10 cellular contexts compared by ENCODE assay signal in the genomic region with DNA sequence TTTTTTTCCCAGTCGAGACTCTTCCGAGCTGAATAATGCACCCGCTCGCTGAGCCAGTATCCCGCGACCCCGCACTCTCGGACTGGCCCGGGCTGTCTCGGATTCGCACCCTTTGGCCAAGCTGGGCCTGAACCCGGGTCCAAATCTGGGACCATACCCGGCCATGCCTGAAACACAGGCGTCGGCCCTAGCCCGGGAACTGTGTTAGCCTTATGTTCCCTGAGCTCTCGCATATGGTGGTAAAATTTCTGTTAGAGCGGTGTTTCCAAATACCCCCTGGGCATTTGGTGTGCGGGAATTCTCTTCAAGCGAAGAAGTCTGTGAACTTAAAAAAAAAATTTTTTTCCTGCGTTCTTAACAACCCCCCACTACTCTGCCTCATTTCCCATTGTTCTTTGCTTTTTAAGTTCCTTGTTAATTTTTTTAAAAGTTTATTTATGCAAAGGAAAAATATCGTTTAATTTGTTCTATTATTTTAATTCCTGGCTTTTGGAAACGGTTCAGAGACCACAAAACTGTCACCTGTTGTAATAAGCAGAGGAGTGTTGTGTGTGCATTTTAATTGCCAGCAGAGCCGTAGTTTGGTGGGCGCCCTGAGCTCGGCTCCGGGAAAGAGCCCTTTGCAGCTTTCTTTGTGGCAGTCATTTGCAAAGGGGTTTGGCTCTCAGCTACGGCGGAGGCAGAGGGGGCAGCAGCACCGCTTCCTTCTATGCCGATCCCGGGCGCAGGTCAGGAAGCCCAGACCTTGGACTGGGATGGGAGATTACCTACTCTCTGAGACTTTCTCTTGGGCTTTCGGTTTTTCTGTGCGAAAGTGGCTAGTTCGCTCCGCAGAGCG. TPM values are rescaled to one million over a fixed set of nuclear protein-coding genes. Genes with fewer than 3 reads are reported as not detected.
DNase-seq lines count a peak whose midpoint lies in the region; ATAC-seq, FAIRE-seq and TF ChIP-seq lines count a peak whose summit lies in the region.
"Had no signal": no experiment of that assay in that cellular context is flagged by ENCODE, and none has a peak within 500 bp of the region (broad histone marks: within the 10 kb centered on the region; RNA-seq: fewer than 3 reads in every experiment).

No MANE protein-coding gene starts in this region.

- no peak for FAIRE-seq in HepG2 (lab: Jason Lieb, UNC)

- peaks cover 14% of the 10 kb centered on the region for H3K27me3 Mint-ChIP-seq in activated naive CD8-positive, alpha-beta T cell

- CTCF ChIA-PET in HepG2 (lab: Yijun Ruan, JAX; ENCODE audit: low intra/inter-chr PET ratio, low total read pairs) = no interaction called here

- TF ChIP-seq CTCF in HepG2 (CRISPR knock-in tag; IDR thresholded peaks at IDR 0.05) (no peak), right lobe of liver (IDR thresholded peaks at IDR 0.05) (no peak), lower lobe of right lung (IDR thresholded peaks at IDR 0.05) (no peak), tibial nerve (IDR thresholded peaks at IDR 0.05) (no peak), upper lobe of right lung (IDR thresholded peaks at IDR 0.05) (no peak)

- in situ Hi-C loops in HepG2 (cut with HindIII; ENCODE audit: extremely low pct_ligation_motif_present, low pct_unique_long_range_greater_than_20kb) = no loop called here

- peak; percentile 11 for DNase-seq in HepG2 (ENCODE audit: low spot score)
- no peak for DNase-seq in right lobe of liver
- no peak for DNase-seq in lower lobe of right lung
- no peak for DNase-seq in tibial nerve (ENCODE audit: low spot score in 2 of 2)
- no peak for DNase-seq in cerebellar nuclear complex (lab: John Stamatoyannopoulos, UW)
- DNase-seq in kidney glomerular epithelial cell (lab: John Stamatoyannopoulos, UW) = no peak
- DNase-seq in upper lobe of right lung = no peak
- DNase-seq: NCI-H1436 had no signal

- no peak for TF ChIP-seq EP300 in HepG2 (IDR thresholded peaks at IDR 0.05; ENCODE audit: low read depth in 2 of 2, low read length in 2 of 2)
- no peak for TF ChIP-seq EP300 in HepG2 (CRISPR knock-in tag; IDR thresholded peaks at IDR 0.05; ENCODE audit: borderline replicate concordance)
- no peak for TF ChIP-seq EP300 in tibial nerve (IDR thresholded peaks at IDR 0.05)

- no peak overlapping the region for H2AFZ ChIP-seq in HepG2 (ENCODE audit: low read length)

- H3K4me1 ChIP-seq in HepG2 (ENCODE audit: insufficient read depth, low read length) (peaks cover 36% of the 10 kb centered on the region), right lobe of liver (peaks cover 0 to 27% (median 6%) of the 10 kb centered on the region in 4 donors), lower lobe of right lung (peaks cover 44% of the 10 kb centered on the region), tibial nerve (peaks cover 0 to 52% (median 25%) of the 10 kb centered on the region in 4 donors), upper lobe of right lung (peaks cover 26% of the 10 kb centered on the region)

- H3K4me2 ChIP-seq in HepG2 (ENCODE audit: low read depth, low read length) = peak overlapping the region; percentile 55

- H3K4me3 ChIP-seq in HepG2 (replicated peaks in 1 of 3; ENCODE audit: insufficient read depth in 1 of 3, low read depth in 2 of 3, low read length in 3 of 3) (peak overlapping the region in 2 of 3 experiments; percentile 11 to 16; a peak in 3 of 6 replicates), right lobe of liver (no peak overlapping the region), lower lobe of right lung (peak overlapping the region; percentile 12), tibial nerve (peak overlapping the region; percentile 31 to 69 (median 46)), upper lobe of right lung (no peak overlapping the region)

- peaks cover 29% of the 10 kb centered on the region for H3K4me1 Mint-ChIP-seq in activated naive CD8-positive, alpha-beta T cell (ENCODE audit: low read depth)

- peaks cover 3% of the 10 kb centered on the region for H4K20me1 ChIP-seq in HepG2 (ENCODE audit: insufficient read depth, low read length)

- intact Hi-C loops in HepG2 (cut with micrococcal nuclease; ENCODE audit: unreplicated experiment) (no loop called here), right lobe of liver (cut with DNase I) (no loop called here), lower lobe of right lung (cut with DNase I) (no loop called here), upper lobe of right lung (cut with DNase I) (no loop called here)

- 63% methylated on average over 38 of the region's 38 CpGs for WGBS in HepG2 (ENCODE audit: low lambda C conversion rate)
- 3% methylated on average over 35 of the region's 38 CpGs for WGBS in right lobe of liver (ENCODE audit: insufficient coverage, low coverage, low lambda C conversion rate, missing lambda C conversion rate)
- WGBS in tibial nerve, 2 donors = 14 to 16% methylated on average over 38 of the region's 38 CpGs

- no TSS peak for BruUV-seq in HepG2 (replicated peaks; lab: Mats Ljungman, UMichigan)

- no peak for TF ChIP-seq POLR2A in HepG2 (IDR thresholded peaks at IDR 0.05; ENCODE audit: insufficient read depth in 1 of 2, low read depth in 2 of 2, low read length in 2 of 2)
- TF ChIP-seq POLR2A in right lobe of liver (IDR thresholded peaks at IDR 0.05) = no peak
- no peak for TF ChIP-seq POLR2A in tibial nerve (IDR thresholded peaks at IDR 0.05)

- H3K27ac Mint-ChIP-seq in activated naive CD8-positive, alpha-beta T cell = no peak overlapping the region

- no peak overlapping the region for H3K27ac ChIP-seq in HepG2 (ENCODE audit: extremely low read length, insufficient read depth, low read length)
- no peak overlapping the region for H3K27ac ChIP-seq in right lobe of liver
- no peak overlapping the region for H3K27ac ChIP-seq in lower lobe of right lung
- peak overlapping the region in 2 of 4 donors; percentile 58 to 81 for H3K27ac ChIP-seq in tibial nerve
- H3K27ac ChIP-seq in upper lobe of right lung = no peak overlapping the region

- H3K9me3 ChIP-seq in HepG2 (ENCODE audit: low read length) = no peaks in the 10 kb centered on the region
- H3K9me3 ChIP-seq in right lobe of liver = no peaks in the 10 kb centered on the region
- no peaks in the 10 kb centered on the region for H3K9me3 ChIP-seq in lower lobe of right lung
- no peaks in the 10 kb centered on the region for H3K9me3 ChIP-seq in tibial nerve
- no peaks in the 10 kb centered on the region for H3K9me3 ChIP-seq in upper lobe of right lung
- H3K9me3 ChIP-seq: Caco-2 had no signal

- H3K79me2 ChIP-seq in HepG2 (ENCODE audit: insufficient read depth, low read length) = peaks cover 29% of the 10 kb centered on the region

- TF ChIP-seq RAD21 in HepG2 (CRISPR knock-in tag; IDR thresholded peaks at IDR 0.05) = no peak

- H3K9ac ChIP-seq in HepG2 (ENCODE audit: insufficient read depth, low read depth, low read length) = no peak overlapping the region

- POLR2A ChIA-PET in HepG2 (lab: Yijun Ruan, JAX) = no interaction called here

- H3K9me3 Mint-ChIP-seq in activated naive CD8-positive, alpha-beta T cell (ENCODE audit: low read depth) = no peaks in the 10 kb centered on the region

- peaks cover 5 to 7% of the 10 kb centered on the region in 2 experiments; a peak in 3 of 5 replicates for H3K36me3 ChIP-seq in HepG2 (replicated peaks in 1 of 2; ENCODE audit: control insufficient read depth in 1 of 2, insufficient read depth in 2 of 2, low read length in 2 of 2)
- no peaks in the 10 kb centered on the region for H3K36me3 ChIP-seq in right lobe of liver
- H3K36me3 ChIP-seq in lower lobe of right lung = no peaks in the 10 kb centered on the region
- peaks cover 0 to 8% (median 0%) of the 10 kb centered on the region in 3 donors for H3K36me3 ChIP-seq in tibial nerve
- H3K36me3 ChIP-seq in upper lobe of right lung = no peaks in the 10 kb centered on the region

- peak overlapping the region; percentile 71 for H3K4me3 Mint-ChIP-seq in activated naive CD8-positive, alpha-beta T cell

- peaks cover 0 to 25% of the 10 kb centered on the region in 2 experiments; a peak in 1 of 5 replicates for H3K27me3 ChIP-seq in HepG2 (ENCODE audit: control insufficient read depth in 1 of 2, insufficient read depth in 2 of 2, low read length in 2 of 2)
- peaks cover 26 to 55% of the 10 kb centered on the region in 2 donors for H3K27me3 ChIP-seq in right lobe of liver
- H3K27me3 ChIP-seq in lower lobe of right lung (ENCODE audit: low read depth) = peaks cover 100% of the 10 kb centered on the region
- H3K27me3 ChIP-seq in tibial nerve = peaks cover 6 to 99% of the 10 kb centered on the region in 2 donors
- H3K27me3 ChIP-seq in upper lobe of right lung = peaks cover 91% of the 10 kb centered on the region

- ATAC-seq in HepG2 (no peak), right lobe of liver (no peak), lower lobe of right lung (no peak), upper lobe of right lung (no peak)

- no peaks in the 10 kb centered on the region for H3K36me3 Mint-ChIP-seq in activated naive CD8-positive, alpha-beta T cell

RNA-seq across cellular contexts. Expression of a gene that starts 3.3 kb away (rescaled TPM):
- total RNA-seq in HepG2 (2016; rRNA removed; fragmentation: Illumina TruSeq; extraction: Trizol) (52.4 and 72.1 TPM in 2 replicates), right lobe of liver (10 to 100 TPM; 19.2 to 57.9 (median 23.0) TPM), lower lobe of right lung (72.5 TPM), tibial nerve (100 to 1,000 TPM; 110 to 151 (median 114) TPM), upper lobe of right lung (72.6 TPM)
- 22.8 and 23.7 TPM in 2 replicates for total RNA-seq in HepG2 (2016; cell fraction: cytosol; rRNA removed; fragmentation: Illumina TruSeq; extraction: Trizol; ENCODE audit: low read depth)
- 47.5 and 68.7 TPM in 2 replicates for total RNA-seq in HepG2 (2016; cell fraction: insoluble cytoplasmic fraction; rRNA removed; fragmentation: Illumina TruSeq; extraction: Trizol)
- total RNA-seq in HepG2 (2016; cell fraction: membrane; rRNA removed; fragmentation: Illumina TruSeq; extraction: Trizol) = 52.8 and 60.2 TPM in 2 replicates
- 35.2 and 42.6 TPM in 2 replicates for total RNA-seq in HepG2 (2016; cell fraction: nucleus; rRNA removed; fragmentation: Illumina TruSeq; extraction: Trizol)
- 48.2 and 67.9 TPM in 2 replicates for polyA plus RNA-seq in HepG2 (2011; rRNA removed)
- polyA plus RNA-seq in HepG2 (2011; cell fraction: cytosol; rRNA removed) = 66.3 and 73.5 TPM in 2 replicates
- polyA plus RNA-seq in HepG2 (2011; cell fraction: nucleus; rRNA removed) = 128 and 130 TPM in 2 replicates
- 78.4 and 79.8 TPM in 2 replicates for polyA plus RNA-seq in HepG2 (2012)
- 28.1 and 30.5 TPM in 2 replicates for polyA plus RNA-seq in HepG2 (2016; cell fraction: cytosol; fragmentation: Illumina TruSeq; extraction: Trizol; ENCODE audit: low read depth)
- 61.3 and 65.3 TPM in 2 replicates for polyA plus RNA-seq in HepG2 (2016; cell fraction: insoluble cytoplasmic fraction; fragmentation: Illumina TruSeq; extraction: Trizol; ENCODE audit: low read depth)
- 51.8 and 52.7 TPM in 2 replicates for polyA plus RNA-seq in HepG2 (2016; cell fraction: membrane; fragmentation: Illumina TruSeq; extraction: Trizol; ENCODE audit: low read depth)
- 73.3 and 76.8 TPM in 2 replicates for polyA plus RNA-seq in HepG2 (2016; cell fraction: nucleus; fragmentation: Illumina TruSeq; extraction: Trizol; ENCODE audit: insufficient read depth, low read depth)
- polyA minus RNA-seq in HepG2 (2011; rRNA and poly(A)+ RNA removed; ENCODE audit: low replicate concordance) = 59.9 and 60.3 TPM in 2 replicates
- 18.7 and 19.3 TPM in 2 replicates for polyA minus RNA-seq in HepG2 (2011; cell fraction: cytosol; rRNA and poly(A)+ RNA removed)
- polyA minus RNA-seq in HepG2 (2011; cell fraction: nucleus; rRNA and poly(A)+ RNA removed) = 52.9 and 55.6 TPM in 2 replicates

RNA-seq across cellular contexts. Expression of a gene that starts 53.3 kb away (rescaled TPM):
- total RNA-seq in HepG2 (2016; rRNA removed; fragmentation: Illumina TruSeq; extraction: Trizol) = 35.9 and 40.3 TPM in 2 replicates
- 56.7 and 66.6 TPM in 2 replicates for total RNA-seq in HepG2 (2016; cell fraction: cytosol; rRNA removed; fragmentation: Illumina TruSeq; extraction: Trizol; ENCODE audit: low read depth)
- total RNA-seq in HepG2 (2016; cell fraction: insoluble cytoplasmic fraction; rRNA removed; fragmentation: Illumina TruSeq; extraction: Trizol) = 34.0 and 36.1 TPM in 2 replicates
- 50.1 and 65.3 TPM in 2 replicates for total RNA-seq in HepG2 (2016; cell fraction: membrane; rRNA removed; fragmentation: Illumina TruSeq; extraction: Trizol)
- 14.8 and 15.9 TPM in 2 replicates for total RNA-seq in HepG2 (2016; cell fraction: nucleus; rRNA removed; fragmentation: Illumina TruSeq; extraction: Trizol)
- polyA plus RNA-seq in HepG2 (2011; rRNA removed) = 35.6 and 38.8 TPM in 2 replicates
- polyA plus RNA-seq in HepG2 (2011; cell fraction: cytosol; rRNA removed) = 34.7 and 41.6 TPM in 2 replicates
- polyA plus RNA-seq in HepG2 (2011; cell fraction: nucleus; rRNA removed) = 38.0 and 40.6 TPM in 2 replicates
- 20.0 and 23.8 TPM in 2 replicates for polyA plus RNA-seq in HepG2 (2012)
- polyA plus RNA-seq in HepG2 (2016; cell fraction: cytosol; fragmentation: Illumina TruSeq; extraction: Trizol; ENCODE audit: low read depth) = 48.5 and 58.8 TPM in 2 replicates
- polyA plus RNA-seq in HepG2 (2016; cell fraction: insoluble cytoplasmic fraction; fragmentation: Illumina TruSeq; extraction: Trizol; ENCODE audit: low read depth) = 27.8 and 38.1 TPM in 2 replicates
- polyA plus RNA-seq in HepG2 (2016; cell fraction: membrane; fragmentation: Illumina TruSeq; extraction: Trizol; ENCODE audit: low read depth) = 52.6 and 54.7 TPM in 2 replicates
- polyA plus RNA-seq in HepG2 (2016; cell fraction: nucleus; fragmentation: Illumina TruSeq; extraction: Trizol; ENCODE audit: insufficient read depth, low read depth) = 21.6 and 25.0 TPM in 2 replicates
- polyA minus RNA-seq in HepG2 (2011; rRNA and poly(A)+ RNA removed; ENCODE audit: low replicate concordance) = 36.5 and 101 TPM in 2 replicates
- 23.0 and 23.3 TPM in 2 replicates for polyA minus RNA-seq in HepG2 (2011; cell fraction: cytosol; rRNA and poly(A)+ RNA removed)
- polyA minus RNA-seq in HepG2 (2011; cell fraction: nucleus; rRNA and poly(A)+ RNA removed) = 16.2 and 18.5 TPM in 2 replicates
- 10 to 100 TPM; 20.6 to 30.6 (median 23.8) TPM for total RNA-seq in right lobe of liver
- 36.3 TPM for total RNA-seq in lower lobe of right lung
- 10 to 100 TPM; 60.1 to 82.2 (median 66.5) TPM for total RNA-seq in tibial nerve
- 41.7 TPM for total RNA-seq in upper lobe of right lung

Comparison
In these comparisons a context has a peak if more than half of its experiments do, and no peak if none do; other contexts are left out.
1. H3K4me3 ChIP-seq: peak in HepG2 (2 of 3), lower lobe of right lung (single experiment) and tibial nerve (4 of 4); none in right lobe of liver (0 of 3) and upper lobe of right lung (single experiment).